ENCODE assay signal across 9 cellular contexts in genomic region chr1:45299981-45300668, GRCh38. TPM values are rescaled to one million over a fixed set of nuclear protein-coding genes. Genes with fewer than 3 reads are reported as not detected.
A peak's percentile ranks its signal among the peaks of the same experiment; 100 is the strongest.
DNase-seq lines count a peak whose midpoint lies in the region; ATAC-seq, FAIRE-seq and TF ChIP-seq lines count a peak whose summit lies in the region.
"Had no signal": no experiment of that assay in that cellular context is flagged by ENCODE, and none has a peak within 500 bp of the region (broad histone marks: within the 10 kb centered on the region; RNA-seq: fewer than 3 reads in every experiment).

No MANE protein-coding gene starts in this region.

- DNase-seq in left cardiac atrium (peak; percentile 36), Right ventricle myocardium inferior (ENCODE audit: missing footprints) (no peak), NCI-H1694 treated with DMSO at 0.1 percent for 48 hours (lab: John Stamatoyannopoulos, UW) (peak; percentile 85), MCF 10A (ENCODE audit: unreplicated experiment) (peak; percentile 81), keratinocyte (ENCODE audit: low read depth, low spot score) (no peak)
- DNase-seq in stimulated activated CD4-positive, alpha-beta T cell treated with anti-CD3 and anti-CD28 coated beads, Interleukin-2, amount 100 ng/mL, for 48 hours: peak; percentile 19 to 24

- no peaks in the 10 kb centered on the region for H3K9me1 ChIP-seq in keratinocyte (ENCODE audit: control insufficient read depth, extremely low read depth, insufficient read depth, low read length)

- no peaks in the 10 kb centered on the region for H3K9me2 ChIP-seq in SU-DHL-6 (replicated peaks; ENCODE audit: insufficient read depth, low read length)

- H3K27me3 Mint-ChIP-seq in MCF 10A (ENCODE audit: insufficient read depth, unreplicated experiment): no peaks in the 10 kb centered on the region

- H3K9me3 ChIP-seq in SU-DHL-6 (ENCODE audit: insufficient read depth, low read length) (no peaks in the 10 kb centered on the region), keratinocyte (ENCODE audit: control insufficient read depth, low read depth, low read length) (no peaks in the 10 kb centered on the region)

- FAIRE-seq in keratinocyte (lab: Jason Lieb, UNC): peak; percentile 70

- intact Hi-C loops in left cardiac atrium (cut with DNase I): loop anchor here (5.0 kb wide), 3 partner anchors 42 to 463 kb away; partner anchors contain the start of genes MUTYH (in 1 of the 2) and TOE1 (in 1 of the 2)
- intact Hi-C loops in Right ventricle myocardium inferior (cut with DNase I): loop anchor here (5.0 kb wide), 1 partner anchor 192 kb away; the partner anchor contains the start of gene TESK2
- intact Hi-C loops in MCF 10A (cut with micrococcal nuclease): loop anchor here (1.0 to 5.0 kb wide), 5 partner anchors 282 to 568 kb away; partner anchors contain the start of gene RNU5D-1

- H2AFZ ChIP-seq in SU-DHL-6 (ENCODE audit: low read depth, low read length, severe bottlenecking) (no peak overlapping the region), keratinocyte (ENCODE audit: control insufficient read depth, low read length) (no peak overlapping the region)

- H3K4me1 Mint-ChIP-seq in MCF 10A (ENCODE audit: insufficient read depth, unreplicated experiment): peaks cover 5% of the 10 kb centered on the region

- no peaks in the 10 kb centered on the region for H3K36me3 Mint-ChIP-seq in MCF 10A (ENCODE audit: insufficient read depth, unreplicated experiment)

- POLR2A ChIA-PET in MCF 10A (lab: Yijun Ruan, JAX): interaction anchor here (0.7 to 6.8 kb wide), 2 partner anchors 191 to 285 kb away, joined by 3 to 176 read pairs; partner anchors contain the start of genes HECTD3, TESK2 and UROD

- H3K9me3 Mint-ChIP-seq in MCF 10A (ENCODE audit: unreplicated experiment): no peaks in the 10 kb centered on the region

- H3K27me3 ChIP-seq in SU-DHL-6 (ENCODE audit: low read length): no peaks in the 10 kb centered on the region
- no peaks in the 10 kb centered on the region for H3K27me3 ChIP-seq in keratinocyte (ENCODE audit: control insufficient read depth, extremely low read depth, insufficient read depth, low read length)

- H3K9ac ChIP-seq in SU-DHL-6 (ENCODE audit: low read length) (no peak overlapping the region), keratinocyte (ENCODE audit: control insufficient read depth, extremely low read depth, insufficient read depth, low read length) (no peak overlapping the region)

- no peak overlapping the region for H3K4me2 ChIP-seq in SU-DHL-6 (ENCODE audit: low read depth, low read length, poor library complexity, severe bottlenecking)
- no peak overlapping the region for H3K4me2 ChIP-seq in keratinocyte (ENCODE audit: control insufficient read depth, extremely low read depth, insufficient read depth, low read depth, low read length)

- H3K27ac ChIP-seq in SU-DHL-6 (ENCODE audit: low read depth, low read length) (no peak overlapping the region), keratinocyte (ENCODE audit: control insufficient read depth, insufficient read depth, low read length) (no peak overlapping the region)
- H3K27ac ChIP-seq: epithelial cell of prostate had no signal

- peaks cover 8% of the 10 kb centered on the region for H3F3A ChIP-seq in SU-DHL-6 (ENCODE audit: insufficient read depth)

- H3K36me3 ChIP-seq in SU-DHL-6 (ENCODE audit: low read length): no peaks in the 10 kb centered on the region
- no peaks in the 10 kb centered on the region for H3K36me3 ChIP-seq in keratinocyte (ENCODE audit: control insufficient read depth in 2 of 2, extremely low read depth in 1 of 2, insufficient read depth in 2 of 2, low read length in 2 of 2)

- H3K4me3 ChIP-seq in SU-DHL-6 (ENCODE audit: insufficient read depth, low read length, poor library complexity, severe bottlenecking) (no peak overlapping the region), keratinocyte (ENCODE audit: control insufficient read depth in 2 of 3, extremely low read depth in 1 of 3, insufficient read depth in 2 of 3, low read depth in 1 of 3, low read length in 3 of 3) (no peak overlapping the region)

- ATAC-seq in left cardiac atrium: no peak
- ATAC-seq in Right ventricle myocardium inferior: no peak
- no peak for ATAC-seq in GM21526 (IDR thresholded peaks at IDR 0.05; ENCODE audit: low FRiP score, unreplicated experiment)

- peaks cover 10% of the 10 kb centered on the region for H3K4me1 ChIP-seq in keratinocyte (ENCODE audit: control insufficient read depth, extremely low read depth, insufficient read depth, low read length)

- no peaks in the 10 kb centered on the region for H3K79me2 ChIP-seq in SU-DHL-6 (ENCODE audit: insufficient read depth, low read length)
- no peaks in the 10 kb centered on the region for H3K79me2 ChIP-seq in keratinocyte (ENCODE audit: control insufficient read depth, insufficient read depth, low read length)

- H4K20me1 ChIP-seq in SU-DHL-6 (ENCODE audit: low read depth, low read length) (no peaks in the 10 kb centered on the region), keratinocyte (ENCODE audit: control insufficient read depth, extremely low read depth, insufficient read depth, low read length) (no peaks in the 10 kb centered on the region)

- CTCF ChIA-PET in MCF 10A (lab: Yijun Ruan, JAX): interaction anchor here (0.6 to 14.0 kb wide), 32 partner anchors 9 to 571 kb away, joined by 3 to 437 read pairs (median 4); partner anchors contain the start of genes HECTD3, MUTYH, TOE1 and UROD

- dilution Hi-C loops in keratinocyte (cut with MboI; ENCODE audit: extremely low pct_ligation_motif_present, low sequenced_read_pairs): no loop called here

- H3K27ac Mint-ChIP-seq in MCF 10A (ENCODE audit: low read depth, unreplicated experiment): no peak overlapping the region

- TF ChIP-seq CTCF in SU-DHL-6 (IDR thresholded peaks at IDR 0.05; ENCODE audit: insufficient read depth, low read length, poor library complexity, severe bottlenecking) (peak; percentile 48), MCF 10A (IDR thresholded peaks at IDR 0.05; ENCODE audit: unreplicated experiment) (peak; percentile 71), keratinocyte (optimal IDR thresholded peaks at IDR 0.05 in 1 of 3, IDR thresholded peaks at IDR 0.05 in 1 of 3, conservative IDR thresholded peaks at IDR 0.05 in 1 of 3; ENCODE audit: extremely low read depth in 1 of 3, insufficient read depth in 2 of 3, low read length in 3 of 3) (peak; percentile 62 to 81 (median 74))

- no TSS peak for BruUV-seq in MCF 10A (replicated peaks; lab: Mats Ljungman, UMichigan)

- no peak overlapping the region for H3K4me3 Mint-ChIP-seq in MCF 10A (ENCODE audit: unreplicated experiment)

RNA-seq across cellular contexts. Expression of gene HPDL, which starts 26.6 kb away (rescaled TPM):
- total RNA-seq in left cardiac atrium: under 1 TPM; 0.27 to 0.50 TPM
- not detected for total RNA-seq in Right ventricle myocardium inferior
- 0.37 TPM in 1 of 2 replicates, not detected in the other for total RNA-seq in MCF 10A (2022)
- 0.14 to 0.42 TPM (median 0.18 TPM) in 3 replicates for polyA plus RNA-seq in keratinocyte
- polyA plus RNA-seq in keratinocyte (2011; ENCODE audit: low read depth): not detected
- polyA plus RNA-seq in keratinocyte (2011; cell fraction: cytosol; rRNA removed): 0.04 and 0.13 TPM in 2 replicates
- 0.18 and 0.35 TPM in 2 replicates for polyA plus RNA-seq in keratinocyte (2011; cell fraction: nucleus; rRNA removed)
- 0.34 and 0.54 TPM in 2 replicates for polyA plus RNA-seq in keratinocyte (2012; ENCODE audit: low replicate concordance)
- polyA minus RNA-seq in keratinocyte: 0.13 TPM in 1 of 3 replicates, not detected in the others
- polyA minus RNA-seq in keratinocyte (2011; cell fraction: cytosol; rRNA and poly(A)+ RNA removed): 1.2 TPM
- 0.42 TPM in 1 of 2 replicates, not detected in the other for polyA minus RNA-seq in keratinocyte (2011; cell fraction: nucleus; rRNA and poly(A)+ RNA removed)

RNA-seq across cellular contexts. Expression of gene TOE1, which starts 39.8 kb away (rescaled TPM):
- total RNA-seq in left cardiac atrium (1 to 10 TPM; 5.4 to 6.6 TPM), Right ventricle myocardium inferior (3.8 TPM), MCF 10A (2022) (11.1 and 13.3 TPM in 2 replicates)
- polyA plus RNA-seq in keratinocyte: 10.8 to 17.9 TPM (median 12.1 TPM) in 3 replicates
- 1.2 TPM for polyA plus RNA-seq in keratinocyte (2011; ENCODE audit: low read depth)
- 9.5 and 10.3 TPM in 2 replicates for polyA plus RNA-seq in keratinocyte (2011; cell fraction: cytosol; rRNA removed)
- polyA plus RNA-seq in keratinocyte (2011; cell fraction: nucleus; rRNA removed): 16.1 and 18.8 TPM in 2 replicates
- 4.2 and 9.4 TPM in 2 replicates for polyA plus RNA-seq in keratinocyte (2012; ENCODE audit: low replicate concordance)
- polyA minus RNA-seq in keratinocyte: 7.1 to 15.4 TPM (median 12.6 TPM) in 3 replicates
- 20.5 TPM for polyA minus RNA-seq in keratinocyte (2011; cell fraction: cytosol; rRNA and poly(A)+ RNA removed)
- 9.7 and 14.0 TPM in 2 replicates for polyA minus RNA-seq in keratinocyte (2011; cell fraction: nucleus; rRNA and poly(A)+ RNA removed)

RNA-seq across cellular contexts. Expression of gene MUTYH, which starts 40.1 kb away (rescaled TPM):
- total RNA-seq in left cardiac atrium (10 to 100 TPM in 1 of 2 donors, 1 to 10 TPM in 1; 9.1 to 11.0 TPM), Right ventricle myocardium inferior (8.3 TPM), MCF 10A (2022) (31.2 and 31.3 TPM in 2 replicates)
- polyA plus RNA-seq in keratinocyte: 8.6 to 10.8 TPM (median 10.0 TPM) in 3 replicates
- 4.4 TPM for polyA plus RNA-seq in keratinocyte (2011; ENCODE audit: low read depth)
- polyA plus RNA-seq in keratinocyte (2011; cell fraction: cytosol; rRNA removed): 3.7 and 6.1 TPM in 2 replicates
- polyA plus RNA-seq in keratinocyte (2011; cell fraction: nucleus; rRNA removed): 27.3 and 32.8 TPM in 2 replicates
- 7.5 and 9.9 TPM in 2 replicates for polyA plus RNA-seq in keratinocyte (2012; ENCODE audit: low replicate concordance)
- polyA minus RNA-seq in keratinocyte: 7.8 to 9.6 TPM (median 9.6 TPM) in 3 replicates
- 3.8 TPM for polyA minus RNA-seq in keratinocyte (2011; cell fraction: cytosol; rRNA and poly(A)+ RNA removed)
- 5.0 and 5.7 TPM in 2 replicates for polyA minus RNA-seq in keratinocyte (2011; cell fraction: nucleus; rRNA and poly(A)+ RNA removed)

Comparison
In these comparisons a context has a peak if more than half of its experiments do, and no peak if none do; other contexts are left out.
1. DNase-seq: peak in left cardiac atrium (single experiment), NCI-H1694 treated with DMSO at 0.1 percent for 48 hours (single experiment), MCF 10A (single experiment) and stimulated activated CD4-positive, alpha-beta T cell treated with anti-CD3 and anti-CD28 coated beads, Interleukin-2, amount 100 ng/mL, for 48 hours (2 of 2); none in Right ventricle myocardium inferior (single experiment) and keratinocyte (single experiment).
2. Peak in every context shown above with its lines, with median percentiles within 50 percentile points of each other: CTCF ChIP-seq.